ENCODE assay signal across 9 cellular contexts in the genomic region with DNA sequence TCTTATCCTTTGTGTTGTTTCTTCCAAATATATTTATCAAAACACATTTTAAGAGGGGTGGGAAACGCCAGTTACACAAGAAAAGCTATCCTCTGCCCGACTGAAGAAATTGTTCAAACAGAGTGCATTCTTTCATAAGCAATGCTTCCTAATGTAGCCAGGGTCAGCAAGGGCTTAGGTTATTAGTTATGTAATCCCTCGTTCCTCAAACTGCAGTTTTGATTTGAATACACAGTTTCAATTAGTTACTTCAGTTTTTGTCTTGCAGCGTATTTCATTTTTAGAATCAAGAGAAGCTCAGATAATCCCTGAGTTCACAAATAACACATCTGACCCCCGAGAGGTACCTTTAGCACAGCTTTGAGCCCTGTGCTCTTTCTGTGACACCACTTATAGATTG.
A peak's percentile ranks its signal among the peaks of the same experiment; 100 is the strongest.
DNase-seq lines count a peak whose midpoint lies in the region; ATAC-seq and TF ChIP-seq lines count a peak whose summit lies in the region.
"Had no signal": no experiment of that assay in that cellular context is flagged by ENCODE, and none has a peak within 500 bp of the region (broad histone marks: within the 10 kb centered on the region; RNA-seq: fewer than 3 reads in every experiment).

No MANE protein-coding gene starts in this region.

- no peaks in the 10 kb centered on the region for H3K9me3 Mint-ChIP-seq in activated CD8-positive, alpha-beta T cell treated with anti-CD3 and anti-CD28 coated beads, Interleukin-2, amount 10 ng/mL, durations not matched to agents 7 days and 5 days (ENCODE audit: insufficient read depth)
- H3K9me3 Mint-ChIP-seq: T-cell had no signal

- H3K4me3 Mint-ChIP-seq in activated CD8-positive, alpha-beta T cell treated with anti-CD3 and anti-CD28 coated beads, Interleukin-2, amount 10 ng/mL, durations not matched to agents 7 days and 5 days: no peak overlapping the region
- H3K4me3 Mint-ChIP-seq: T-cell had no signal

- POLR2A ChIA-PET in activated CD8-positive, alpha-beta T cell treated with anti-CD3 and anti-CD28 coated beads, Interleukin-2, amount 10 ng/mL, durations not matched to agents 7 days and 5 days (lab: Charles Lee): no interaction called here

- ATAC-seq in GM19452 (IDR thresholded peaks at IDR 0.05; ENCODE audit: unreplicated experiment): peak; percentile 74
- peak; percentile 50 for ATAC-seq in HG02981 (IDR thresholded peaks at IDR 0.05; ENCODE audit: unreplicated experiment)
- no peak for ATAC-seq in activated CD8-positive, alpha-beta T cell treated with anti-CD3 and anti-CD28 coated beads, Interleukin-2, amount 10 ng/mL, durations not matched to agents 7 days and 5 days
- ATAC-seq: T-cell had no signal

- H3K27ac Mint-ChIP-seq in activated CD8-positive, alpha-beta T cell treated with anti-CD3 and anti-CD28 coated beads, Interleukin-2, amount 10 ng/mL, durations not matched to agents 7 days and 5 days: no peak overlapping the region
- H3K27ac Mint-ChIP-seq: T-cell had no signal

- no peaks in the 10 kb centered on the region for H3K4me1 Mint-ChIP-seq in activated CD8-positive, alpha-beta T cell treated with anti-CD3 and anti-CD28 coated beads, Interleukin-2, amount 10 ng/mL, durations not matched to agents 7 days and 5 days (ENCODE audit: low read depth)

- peaks cover 5% of the 10 kb centered on the region for H3K27me3 Mint-ChIP-seq in activated CD8-positive, alpha-beta T cell treated with anti-CD3 and anti-CD28 coated beads, Interleukin-2, amount 10 ng/mL, durations not matched to agents 7 days and 5 days (ENCODE audit: low read depth)

- DNase-seq in GM10266 (ENCODE audit: extremely low spot score): peak; percentile 54
- DNase-seq in SKM-1 treated with dmso at 0.1 percent for 144 hours (lab: John Stamatoyannopoulos, UW; ENCODE audit: unreplicated experiment): peak; percentile 87
- DNase-seq in NCI-H1694 treated with DMSO at 0.1 percent for 48 hours (lab: John Stamatoyannopoulos, UW): no peak
- no peak for DNase-seq in NCI-H82 treated with DMSO at 0.1 percent for 48 hours (lab: John Stamatoyannopoulos, UW; ENCODE audit: unreplicated experiment)
- DNase-seq in GDM1 (lab: John Stamatoyannopoulos, UW): no peak
- DNase-seq in activated CD8-positive, alpha-beta T cell treated with anti-CD3 and anti-CD28 coated beads, Interleukin-2, amount 10 ng/mL, durations not matched to agents 7 days and 5 days: no peak
- DNase-seq: T-cell had no signal

- H3K36me3 Mint-ChIP-seq in activated CD8-positive, alpha-beta T cell treated with anti-CD3 and anti-CD28 coated beads, Interleukin-2, amount 10 ng/mL, durations not matched to agents 7 days and 5 days (ENCODE audit: low read depth): no peaks in the 10 kb centered on the region
- H3K36me3 Mint-ChIP-seq: T-cell had no signal

- no peak for TF ChIP-seq CTCF in GM10266 (IDR thresholded peaks at IDR 0.05; ENCODE audit: control insufficient read depth, insufficient read depth, low read depth, missing control alignments)

- CTCF ChIA-PET in activated CD8-positive, alpha-beta T cell treated with anti-CD3 and anti-CD28 coated beads, Interleukin-2, amount 10 ng/mL, durations not matched to agents 7 days and 5 days (lab: Charles Lee): no interaction called here

Comparison
In these comparisons a context has a peak if more than half of its experiments do, and no peak if none do; other contexts are left out.
1. DNase-seq: peak in GM10266 (single experiment) and SKM-1 treated with dmso at 0.1 percent for 144 hours (single experiment); none in NCI-H1694 treated with DMSO at 0.1 percent for 48 hours (single experiment), NCI-H82 treated with DMSO at 0.1 percent for 48 hours (single experiment), GDM1 (single experiment) and activated CD8-positive, alpha-beta T cell treated with anti-CD3 and anti-CD28 coated beads, Interleukin-2, amount 10 ng/mL, durations not matched to agents 7 days and 5 days (single experiment).